In the genomic region with DNA sequence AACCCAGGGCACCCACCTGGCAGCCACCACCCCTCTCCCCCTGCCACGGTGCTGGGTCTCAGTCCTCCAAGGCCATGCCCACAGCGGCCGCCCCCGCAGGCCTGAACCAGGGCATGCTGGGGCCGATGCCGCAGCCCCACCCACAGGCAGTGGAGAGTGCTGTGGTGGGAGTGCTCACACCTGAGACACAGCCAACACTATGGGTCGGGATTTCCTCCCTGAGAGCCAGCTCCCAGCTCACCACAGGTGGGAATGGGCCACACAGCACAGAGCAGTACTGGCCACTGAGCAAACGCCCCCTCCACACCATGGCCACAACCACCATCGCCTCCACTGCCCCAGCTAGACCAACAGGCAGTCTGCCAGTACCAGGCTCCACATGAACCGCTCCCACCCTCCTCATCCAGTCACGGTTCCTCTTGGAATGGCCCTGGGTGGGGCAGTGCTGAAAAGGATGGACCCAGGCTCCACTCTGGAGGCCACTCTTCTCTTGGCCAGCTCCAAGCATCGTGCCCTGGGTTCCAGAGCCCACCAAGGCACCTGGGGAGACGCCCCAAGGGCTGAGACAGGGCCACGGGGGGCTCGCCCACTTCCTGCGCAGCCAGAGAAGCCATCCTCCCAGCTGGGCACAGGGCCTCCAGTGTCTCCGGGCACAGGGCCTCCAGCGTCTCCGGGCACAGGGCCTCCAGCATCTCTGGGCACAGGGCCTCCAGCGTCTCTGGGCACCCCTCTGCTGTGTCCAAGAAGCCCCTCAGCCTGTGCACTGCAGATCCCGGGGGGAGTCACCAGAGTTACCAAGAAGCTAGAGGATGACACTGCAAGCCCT, we compare ENCODE assay signal across 12 cellular contexts.
"Had no signal": no experiment of that assay in that cellular context is flagged by ENCODE, and none has a peak within 500 bp of the region (broad histone marks: within the 10 kb centered on the region; RNA-seq: fewer than 3 reads in every experiment).

No MANE protein-coding gene starts in this region.

- H3K27me3 ChIP-seq: stomach, testis had no signal

- ATAC-seq: activated T-helper 17 cell treated with anti-CD3 and anti-CD28 coated beads, Interleukin-2, amount 50 U/mL, for 72 hours; T-cell had no signal

- H3K9me3 ChIP-seq: stomach, testis had no signal

- DNase-seq: activated CD4-positive, alpha-beta T cell treated with anti-CD3 and anti-CD28 coated beads, Interleukin-2, amount 50 U/mL, for 4 hours; activated CD4-positive, CD25-positive, alpha-beta regulatory T cell treated with anti-CD3 and anti-CD28 coated beads, Interleukin-2, amount 50 U/mL, for 72 hours; activated naive CD4-positive, alpha-beta T cell treated with anti-CD3 and anti-CD28 coated beads for 36 hours; midbrain; naive B cell; stomach; T-cell; T-helper 9 cell; testis had no signal

- H3K27ac ChIP-seq: stomach, testis had no signal

- H3K4me2 ChIP-seq: smooth muscle cell had no signal

- H3K4me3 ChIP-seq: lung, smooth muscle cell, stomach, testis had no signal
